In the genomic region with DNA sequence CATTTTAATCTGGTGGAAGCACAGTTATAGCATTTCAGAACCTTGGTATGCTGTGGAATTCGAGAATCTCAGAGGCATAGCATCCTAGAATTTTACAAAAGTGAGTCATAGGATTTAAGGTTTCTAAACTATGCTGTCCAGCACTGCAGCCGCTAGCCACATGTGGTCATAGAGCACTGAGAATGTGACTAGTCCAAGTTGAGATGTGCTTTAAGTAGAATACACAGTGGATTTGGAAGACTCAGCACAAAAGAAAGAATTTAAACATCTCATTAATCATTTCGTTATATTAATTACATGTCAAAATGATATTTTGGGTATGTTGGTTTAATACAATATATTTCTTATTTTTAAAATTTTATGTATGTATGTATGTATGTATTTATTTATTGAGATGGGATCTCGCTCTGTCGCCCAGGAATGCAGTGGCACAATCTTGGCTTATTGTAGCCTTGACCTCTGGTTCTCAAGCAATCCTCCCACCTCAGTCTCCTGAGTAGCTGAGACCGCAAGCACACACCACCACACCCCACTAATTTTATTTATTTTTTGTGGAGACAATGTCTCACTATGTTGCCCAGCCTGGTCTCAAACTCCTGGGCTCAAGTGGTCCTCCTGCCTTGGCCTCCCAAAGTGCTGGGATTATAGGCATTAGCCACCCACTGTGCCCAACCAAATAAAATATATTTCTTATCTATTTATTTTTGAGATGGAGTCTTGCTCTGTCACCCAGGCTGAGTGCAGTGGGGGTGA, we compare ENCODE assay signal across 14 cellular contexts. TPM values are rescaled to one million over a fixed set of nuclear protein-coding genes. Genes with fewer than 3 reads are reported as not detected.
DNase-seq lines count a peak whose midpoint lies in the region; ATAC-seq, FAIRE-seq and TF ChIP-seq lines count a peak whose summit lies in the region.
"Had no signal": no experiment of that assay in that cellular context is flagged by ENCODE, and none has a peak within 500 bp of the region (broad histone marks: within the 10 kb centered on the region; RNA-seq: fewer than 3 reads in every experiment).

No MANE protein-coding gene starts in this region.

- H3K36me3 ChIP-seq in liver (ENCODE audit: control insufficient read depth in 4 of 4, insufficient read depth in 3 of 4, low read depth in 1 of 4, low read length in 3 of 4) (no peaks in the 10 kb centered on the region), HepG2 (replicated peaks in 1 of 2; ENCODE audit: control insufficient read depth in 1 of 2, insufficient read depth in 2 of 2, low read length in 2 of 2) (no peaks in the 10 kb centered on the region)
- H3K36me3 ChIP-seq: HAP-1 had no signal

- FAIRE-seq in HepG2 (lab: Jason Lieb, UNC) (no peak), urothelium cell line (lab: Jason Lieb, UNC) (no peak)

- BruUV-seq in HepG2 (replicated peaks; lab: Mats Ljungman, UMichigan): no TSS peak

- POLR2A ChIA-PET in HepG2 (lab: Yijun Ruan, JAX): interaction anchor here (0.6 kb wide), 1 partner anchor 11 kb away, joined by 3 read pairs; no protein-coding TSS in a partner anchor

- intact Hi-C loops in HepG2 (cut with micrococcal nuclease; ENCODE audit: unreplicated experiment): loop anchor here (10.0 kb wide), 1 partner anchor 165 kb away; no protein-coding TSS in a partner anchor

- ATAC-seq in HepG2: no peak
- ATAC-seq in GM18520 (IDR thresholded peaks at IDR 0.05; ENCODE audit: unreplicated experiment): no peak
- ATAC-seq: activated T-cell treated with anti-CD3 and anti-CD28 coated beads, Interleukin-2, amount 50 U/mL, for 4 hours had no signal

- H3K4me3 ChIP-seq in liver (ENCODE audit: low read depth in 1 of 3, low read length in 3 of 3) (no peak overlapping the region), HepG2 (replicated peaks in 1 of 3; ENCODE audit: insufficient read depth in 1 of 3, low read depth in 2 of 3, low read length in 3 of 3) (no peak overlapping the region)
- H3K4me3 ChIP-seq: HAP-1 had no signal

- H3K27me3 ChIP-seq in liver (ENCODE audit: control insufficient read depth in 4 of 4, insufficient read depth in 4 of 4, low read length in 3 of 4): no peaks in the 10 kb centered on the region
- H3K27me3 ChIP-seq in HepG2 (ENCODE audit: control insufficient read depth in 1 of 2, insufficient read depth in 2 of 2, low read length in 2 of 2): no peaks in the 10 kb centered on the region; a peak in 2 of 5 replicates

- H3K79me2 ChIP-seq in HepG2 (ENCODE audit: insufficient read depth, low read length): no peaks in the 10 kb centered on the region

- no peak overlapping the region for H2AFZ ChIP-seq in HepG2 (ENCODE audit: low read length)

- peaks cover 8 to 24% (median 13%) of the 10 kb centered on the region in 4 donors for H3K4me1 ChIP-seq in liver (ENCODE audit: control insufficient read depth in 4 of 4, insufficient read depth in 4 of 4, low read length in 3 of 4)
- peaks cover 40% of the 10 kb centered on the region for H3K4me1 ChIP-seq in HepG2 (ENCODE audit: insufficient read depth, low read length)
- H3K4me1 ChIP-seq: HAP-1 had no signal

- H3K27ac ChIP-seq in liver (ENCODE audit: low read depth in 1 of 2, low read length in 2 of 2) (no peak overlapping the region), HepG2 (ENCODE audit: extremely low read length, insufficient read depth, low read length) (no peak overlapping the region)

- no peak overlapping the region for H3K9ac ChIP-seq in liver (ENCODE audit: low read depth in 1 of 2, low read length in 2 of 2)
- H3K9ac ChIP-seq in HepG2 (ENCODE audit: insufficient read depth, low read depth, low read length): no peak overlapping the region

- WGBS in liver: 90% methylated on average over 6 of the region's 6 CpGs
- WGBS in HepG2 (ENCODE audit: low lambda C conversion rate): 5% methylated on average over 6 of the region's 6 CpGs

- DNase-seq in HepG2 (ENCODE audit: low spot score) (no peak), amniotic epithelial cell (ENCODE audit: low read depth) (peak; percentile 97), foreskin melanocyte (peak; percentile 83), urothelium cell line (ENCODE audit: low spot score) (peak; percentile 71), DMS 273 (lab: John Stamatoyannopoulos, UW; ENCODE audit: unreplicated experiment) (no peak), NCI-H524 (lab: John Stamatoyannopoulos, UW) (no peak)
- DNase-seq: 8988T; activated T-cell treated with anti-CD3 and anti-CD28 coated beads, Interleukin-2, amount 50 U/mL, for 4 hours; GF-D8; NCI-H1048 had no signal

- in situ Hi-C loops in HepG2 (cut with HindIII; ENCODE audit: extremely low pct_ligation_motif_present, low pct_unique_long_range_greater_than_20kb): loop anchor here (25.0 kb wide), 1 partner anchor 192 kb away; the partner anchor contains the start of gene MYOZ3

- TF ChIP-seq CTCF in liver (IDR thresholded peaks at IDR 0.05; ENCODE audit: low read depth, low read length, missing input control) (no peak), HepG2 (CRISPR knock-in tag; IDR thresholded peaks at IDR 0.05) (no peak)

- CTCF ChIA-PET in HepG2 (lab: Yijun Ruan, JAX; ENCODE audit: low intra/inter-chr PET ratio, low total read pairs): no interaction called here

- no peak overlapping the region for H3K4me2 ChIP-seq in HepG2 (ENCODE audit: low read depth, low read length)

- H3K9me3 ChIP-seq in liver (ENCODE audit: control insufficient read depth in 4 of 4, low read length in 3 of 4) (no peaks in the 10 kb centered on the region), HepG2 (ENCODE audit: low read length) (no peaks in the 10 kb centered on the region)
- H3K9me3 ChIP-seq: HAP-1 had no signal

- no peaks in the 10 kb centered on the region for H4K20me1 ChIP-seq in HepG2 (ENCODE audit: insufficient read depth, low read length)

- no peak for TF ChIP-seq POLR2A in HepG2 (IDR thresholded peaks at IDR 0.05; ENCODE audit: insufficient read depth in 1 of 2, low read depth in 2 of 2, low read length in 2 of 2)

- TF ChIP-seq RAD21 in liver (IDR thresholded peaks at IDR 0.05): no peak
- TF ChIP-seq RAD21 in HepG2 (CRISPR knock-in tag; IDR thresholded peaks at IDR 0.05): no peak

- TF ChIP-seq EP300 in HepG2 (IDR thresholded peaks at IDR 0.05; ENCODE audit: low read depth in 2 of 2, low read length in 2 of 2) (no peak), HepG2 (CRISPR knock-in tag; IDR thresholded peaks at IDR 0.05; ENCODE audit: borderline replicate concordance) (no peak)

RNA-seq across cellular contexts. Expression of gene RPS14, which starts 20.4 kb away (rescaled TPM):
- total RNA-seq in liver (100 to 1,000 TPM; 822 to 948 TPM), HepG2 (2016; rRNA removed; fragmentation: Illumina TruSeq; extraction: Trizol) (2,116 and 2,466 TPM in 2 replicates)
- polyA plus RNA-seq in liver (100 to 1,000 TPM; 609 to 956 TPM), HepG2 (2011; rRNA removed) (3,058 and 3,295 TPM in 2 replicates)
- total RNA-seq in HepG2 (2016; cell fraction: cytosol; rRNA removed; fragmentation: Illumina TruSeq; extraction: Trizol; ENCODE audit: low read depth): 3,305 and 3,520 TPM in 2 replicates
- total RNA-seq in HepG2 (2016; cell fraction: insoluble cytoplasmic fraction; rRNA removed; fragmentation: Illumina TruSeq; extraction: Trizol): 2,149 and 2,588 TPM in 2 replicates
- 4,929 and 5,069 TPM in 2 replicates for total RNA-seq in HepG2 (2016; cell fraction: membrane; rRNA removed; fragmentation: Illumina TruSeq; extraction: Trizol)
- total RNA-seq in HepG2 (2016; cell fraction: nucleus; rRNA removed; fragmentation: Illumina TruSeq; extraction: Trizol): 644 and 721 TPM in 2 replicates
- polyA plus RNA-seq in HepG2 (2011; cell fraction: cytosol; rRNA removed): 6,315 and 8,239 TPM in 2 replicates
- polyA plus RNA-seq in HepG2 (2011; cell fraction: nucleus; rRNA removed): 1,184 and 1,580 TPM in 2 replicates
- polyA plus RNA-seq in HepG2 (2012): 3,506 and 4,895 TPM in 2 replicates
- polyA plus RNA-seq in HepG2 (2016; cell fraction: cytosol; fragmentation: Illumina TruSeq; extraction: Trizol; ENCODE audit: low read depth): 3,347 and 3,785 TPM in 2 replicates
- polyA plus RNA-seq in HepG2 (2016; cell fraction: insoluble cytoplasmic fraction; fragmentation: Illumina TruSeq; extraction: Trizol; ENCODE audit: low read depth): 2,246 and 2,277 TPM in 2 replicates
- 4,452 and 4,569 TPM in 2 replicates for polyA plus RNA-seq in HepG2 (2016; cell fraction: membrane; fragmentation: Illumina TruSeq; extraction: Trizol; ENCODE audit: low read depth)
- 1,056 and 1,136 TPM in 2 replicates for polyA plus RNA-seq in HepG2 (2016; cell fraction: nucleus; fragmentation: Illumina TruSeq; extraction: Trizol; ENCODE audit: insufficient read depth, low read depth)
- 795 and 1,496 TPM in 2 replicates for polyA minus RNA-seq in HepG2 (2011; rRNA and poly(A)+ RNA removed; ENCODE audit: low replicate concordance)
- 375 and 432 TPM in 2 replicates for polyA minus RNA-seq in HepG2 (2011; cell fraction: cytosol; rRNA and poly(A)+ RNA removed)
- polyA minus RNA-seq in HepG2 (2011; cell fraction: nucleus; rRNA and poly(A)+ RNA removed): 180 and 283 TPM in 2 replicates

RNA-seq across cellular contexts. Expression of gene NDST1, which starts 38.0 kb away (rescaled TPM):
- 100 to 1,000 TPM in 1 of 2 donors, 10 to 100 TPM in 1; 39.5 to 103 TPM for total RNA-seq in liver
- 10 to 100 TPM; 10.3 to 38.5 TPM for polyA plus RNA-seq in liver
- total RNA-seq in HepG2 (2016; rRNA removed; fragmentation: Illumina TruSeq; extraction: Trizol): 22.1 and 26.2 TPM in 2 replicates
- 6.5 and 8.8 TPM in 2 replicates for total RNA-seq in HepG2 (2016; cell fraction: cytosol; rRNA removed; fragmentation: Illumina TruSeq; extraction: Trizol; ENCODE audit: low read depth)
- 19.6 and 25.2 TPM in 2 replicates for total RNA-seq in HepG2 (2016; cell fraction: insoluble cytoplasmic fraction; rRNA removed; fragmentation: Illumina TruSeq; extraction: Trizol)
- total RNA-seq in HepG2 (2016; cell fraction: membrane; rRNA removed; fragmentation: Illumina TruSeq; extraction: Trizol): 16.4 and 18.4 TPM in 2 replicates
- total RNA-seq in HepG2 (2016; cell fraction: nucleus; rRNA removed; fragmentation: Illumina TruSeq; extraction: Trizol): 25.2 and 29.3 TPM in 2 replicates
- 23.8 and 35.0 TPM in 2 replicates for polyA plus RNA-seq in HepG2 (2011; rRNA removed)
- 18.9 and 20.3 TPM in 2 replicates for polyA plus RNA-seq in HepG2 (2011; cell fraction: cytosol; rRNA removed)
- polyA plus RNA-seq in HepG2 (2011; cell fraction: nucleus; rRNA removed): 67.6 and 71.1 TPM in 2 replicates
- 36.0 and 40.8 TPM in 2 replicates for polyA plus RNA-seq in HepG2 (2012)
- polyA plus RNA-seq in HepG2 (2016; cell fraction: cytosol; fragmentation: Illumina TruSeq; extraction: Trizol; ENCODE audit: low read depth): 2.7 and 3.1 TPM in 2 replicates
- polyA plus RNA-seq in HepG2 (2016; cell fraction: insoluble cytoplasmic fraction; fragmentation: Illumina TruSeq; extraction: Trizol; ENCODE audit: low read depth): 15.4 and 18.3 TPM in 2 replicates
- 7.8 TPM in 2 replicates for polyA plus RNA-seq in HepG2 (2016; cell fraction: membrane; fragmentation: Illumina TruSeq; extraction: Trizol; ENCODE audit: low read depth)
- polyA plus RNA-seq in HepG2 (2016; cell fraction: nucleus; fragmentation: Illumina TruSeq; extraction: Trizol; ENCODE audit: insufficient read depth, low read depth): 29.1 and 30.9 TPM in 2 replicates
- polyA minus RNA-seq in HepG2 (2011; rRNA and poly(A)+ RNA removed; ENCODE audit: low replicate concordance): 12.5 and 73.9 TPM in 2 replicates
- 20.8 and 29.5 TPM in 2 replicates for polyA minus RNA-seq in HepG2 (2011; cell fraction: cytosol; rRNA and poly(A)+ RNA removed)
- 55.1 and 55.2 TPM in 2 replicates for polyA minus RNA-seq in HepG2 (2011; cell fraction: nucleus; rRNA and poly(A)+ RNA removed)

RNA-seq across cellular contexts. Expression of gene CD74, which starts 57.2 kb away (rescaled TPM):
- 100 to 1,000 TPM; 176 to 214 TPM for total RNA-seq in liver
- 100 to 1,000 TPM; 299 to 327 TPM for polyA plus RNA-seq in liver
- total RNA-seq in HepG2 (2016; rRNA removed; fragmentation: Illumina TruSeq; extraction: Trizol): 30.1 and 84.4 TPM in 2 replicates
- 19.1 and 22.1 TPM in 2 replicates for total RNA-seq in HepG2 (2016; cell fraction: cytosol; rRNA removed; fragmentation: Illumina TruSeq; extraction: Trizol; ENCODE audit: low read depth)
- 30.1 and 86.9 TPM in 2 replicates for total RNA-seq in HepG2 (2016; cell fraction: insoluble cytoplasmic fraction; rRNA removed; fragmentation: Illumina TruSeq; extraction: Trizol)
- total RNA-seq in HepG2 (2016; cell fraction: membrane; rRNA removed; fragmentation: Illumina TruSeq; extraction: Trizol): 23.8 and 31.1 TPM in 2 replicates
- 88.0 and 96.2 TPM in 2 replicates for total RNA-seq in HepG2 (2016; cell fraction: nucleus; rRNA removed; fragmentation: Illumina TruSeq; extraction: Trizol)
- 34.1 and 56.4 TPM in 2 replicates for polyA plus RNA-seq in HepG2 (2011; rRNA removed)
- polyA plus RNA-seq in HepG2 (2011; cell fraction: cytosol; rRNA removed): 24.7 and 30.8 TPM in 2 replicates
- 26.5 and 30.9 TPM in 2 replicates for polyA plus RNA-seq in HepG2 (2011; cell fraction: nucleus; rRNA removed)
- 73.1 and 87.1 TPM in 2 replicates for polyA plus RNA-seq in HepG2 (2012)
- 44.1 and 51.7 TPM in 2 replicates for polyA plus RNA-seq in HepG2 (2016; cell fraction: cytosol; fragmentation: Illumina TruSeq; extraction: Trizol; ENCODE audit: low read depth)
- 52.1 and 69.3 TPM in 2 replicates for polyA plus RNA-seq in HepG2 (2016; cell fraction: insoluble cytoplasmic fraction; fragmentation: Illumina TruSeq; extraction: Trizol; ENCODE audit: low read depth)
- 51.1 and 54.1 TPM in 2 replicates for polyA plus RNA-seq in HepG2 (2016; cell fraction: membrane; fragmentation: Illumina TruSeq; extraction: Trizol; ENCODE audit: low read depth)
- polyA plus RNA-seq in HepG2 (2016; cell fraction: nucleus; fragmentation: Illumina TruSeq; extraction: Trizol; ENCODE audit: insufficient read depth, low read depth): 232 and 243 TPM in 2 replicates
- polyA minus RNA-seq in HepG2 (2011; rRNA and poly(A)+ RNA removed; ENCODE audit: low replicate concordance): 2.5 and 52.0 TPM in 2 replicates
- 21.3 and 26.3 TPM in 2 replicates for polyA minus RNA-seq in HepG2 (2011; cell fraction: cytosol; rRNA and poly(A)+ RNA removed)
- 11.5 and 16.5 TPM in 2 replicates for polyA minus RNA-seq in HepG2 (2011; cell fraction: nucleus; rRNA and poly(A)+ RNA removed)
- polyA plus RNA-seq: neural cell had no signal

Comparison
In these comparisons a context has a peak if more than half of its experiments do, and no peak if none do; other contexts are left out.
1. DNase-seq: peak in amniotic epithelial cell (single experiment), foreskin melanocyte (single experiment) and urothelium cell line (single experiment); none in HepG2 (single experiment), DMS 273 (single experiment) and NCI-H524 (0 of 2).